Comparison of ENCODE assay signal across 8 cellular contexts in the genomic region with DNA sequence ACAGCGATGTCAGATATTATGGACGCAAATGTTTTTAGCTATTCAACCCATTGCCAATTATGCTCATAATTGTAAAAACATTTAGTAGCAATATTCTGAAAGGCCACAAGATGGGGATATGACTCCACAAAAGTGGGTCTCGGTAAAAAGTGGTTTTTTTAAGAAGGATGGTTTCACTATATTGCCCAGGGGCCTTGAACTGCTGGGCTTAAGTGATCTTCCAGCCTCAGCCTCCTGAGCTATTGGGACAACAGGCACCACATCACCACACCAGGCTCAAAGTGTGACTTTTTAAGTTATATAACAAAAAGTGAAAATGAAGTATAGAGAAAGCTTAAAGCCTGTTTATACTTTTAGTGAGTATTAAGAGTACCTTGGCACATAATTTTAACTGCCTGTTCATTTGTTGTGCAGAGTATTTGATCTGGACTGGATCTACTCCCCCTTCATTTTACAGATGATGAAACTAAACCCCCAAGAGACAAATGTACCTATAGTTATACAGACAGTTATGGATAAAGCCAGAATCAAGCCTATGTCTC. TPM values are rescaled to one million over a fixed set of nuclear protein-coding genes. Genes with fewer than 3 reads are reported as not detected.
A peak's percentile ranks its signal among the peaks of the same experiment; 100 is the strongest.
DNase-seq lines count a peak whose midpoint lies in the region; ATAC-seq, FAIRE-seq and TF ChIP-seq lines count a peak whose summit lies in the region.

No MANE protein-coding gene starts in this region.

- intact Hi-C loops in CD4-positive, alpha-beta T cell (cut with DNase I, micrococcal nuclease), result loop anchor here (1.0 to 5.0 kb wide), 6 partner anchors 9 to 682 kb away; partner anchors contain the start of gene GRAMD1C (in 1 of the 2)
- intact Hi-C loops in heart left ventricle (cut with DNase I), result loop anchor here in 8 of 10 donors (2.0 to 10.0 kb wide), 9 partner anchors 39 to 418 kb away; partner anchors contain the start of genes GRAMD1C (in 4 of the 8), CCDC191 (in 1 of the 8), QTRT2 (in 1 of the 8) and USF3 (in 1 of the 8)

- H3K4me3 ChIP-seq in heart left ventricle, result no peak overlapping the region

- no peak for TF ChIP-seq POLR2A in heart left ventricle (IDR thresholded peaks at IDR 0.05)

- FAIRE-seq in GM18507 (lab: Jason Lieb, UNC), result peak; percentile 88

- DNase-seq in CD4-positive, alpha-beta T cell, result peak in 2 of 10 experiments; percentile 5 to 18
- DNase-seq in GM18507 (ENCODE audit: extremely low spot score, insufficient read length, low read depth) (no peak), NCI-H460 (ENCODE audit: extremely low read depth, low read depth) (peak; percentile 43), heart left ventricle (no peak), retina (peak; percentile 56), activated gamma-delta T cell (lab: John Stamatoyannopoulos, UW) (no peak)
- no peak for DNase-seq in activated naive CD8-positive, alpha-beta T cell treated with anti-CD3 and anti-CD28 coated beads, Interleukin-2, amount 50 U/mL, for 24 hours

- H3K4me1 Mint-ChIP-seq in CD4-positive, alpha-beta T cell (ENCODE audit: low read depth), result peaks cover 83% of the 10 kb centered on the region
- H3K4me1 Mint-ChIP-seq in activated naive CD8-positive, alpha-beta T cell treated with anti-CD3 and anti-CD28 coated beads, Interleukin-2, amount 50 U/mL, for 24 hours, result peaks cover 60% of the 10 kb centered on the region

- CTCF ChIA-PET in CD4-positive, alpha-beta T cell (lab: Charles Lee), result interaction anchor here (0.6 to 4.3 kb wide), 21 partner anchors 9 to 683 kb away, joined by 3 to 82 read pairs (median 5); partner anchors contain the start of genes ATP6V1A, CCDC191, GRAMD1C and NAA50

- POLR2A ChIA-PET in CD4-positive, alpha-beta T cell (lab: Charles Lee), result interaction anchor here (1.0 to 3.4 kb wide), 4 partner anchors 9 to 319 kb away, joined by 3 to 47 read pairs (median 6); partner anchors contain the start of genes ATP6V1A, CCDC191, GRAMD1C and NAA50

- H3K36me3 Mint-ChIP-seq in CD4-positive, alpha-beta T cell (ENCODE audit: low read depth), result peaks cover 21% of the 10 kb centered on the region
- peaks cover 15% of the 10 kb centered on the region for H3K36me3 Mint-ChIP-seq in activated naive CD8-positive, alpha-beta T cell treated with anti-CD3 and anti-CD28 coated beads, Interleukin-2, amount 50 U/mL, for 24 hours (ENCODE audit: low read depth)

- H3K27me3 ChIP-seq in CD4-positive, alpha-beta T cell (ENCODE audit: control insufficient read depth, insufficient read depth, low read length), result no peaks in the 10 kb centered on the region
- H3K27me3 ChIP-seq in heart left ventricle, result no peaks in the 10 kb centered on the region

- H3K27me3 Mint-ChIP-seq in CD4-positive, alpha-beta T cell, result no peaks in the 10 kb centered on the region
- no peaks in the 10 kb centered on the region for H3K27me3 Mint-ChIP-seq in activated naive CD8-positive, alpha-beta T cell treated with anti-CD3 and anti-CD28 coated beads, Interleukin-2, amount 50 U/mL, for 24 hours

- peaks cover 0 to 39% (median 16%) of the 10 kb centered on the region in 12 donors for H3K4me1 ChIP-seq in heart left ventricle

- H3K9me3 ChIP-seq in CD4-positive, alpha-beta T cell (ENCODE audit: control insufficient read depth, low read length), result no peaks in the 10 kb centered on the region
- H3K9me3 ChIP-seq in heart left ventricle, result no peaks in the 10 kb centered on the region

- TF ChIP-seq CTCF in CD4-positive, alpha-beta T cell (IDR thresholded peaks at IDR 0.05), result peak; percentile 82
- TF ChIP-seq CTCF in heart left ventricle (IDR thresholded peaks at IDR 0.05), result peak; percentile 40 to 80 (median 68)

- H3K27ac Mint-ChIP-seq in CD4-positive, alpha-beta T cell, result peak overlapping the region; percentile 53
- H3K27ac Mint-ChIP-seq in activated naive CD8-positive, alpha-beta T cell treated with anti-CD3 and anti-CD28 coated beads, Interleukin-2, amount 50 U/mL, for 24 hours, result peak overlapping the region; percentile 77

- H3K9me3 Mint-ChIP-seq in CD4-positive, alpha-beta T cell, result no peaks in the 10 kb centered on the region
- no peaks in the 10 kb centered on the region for H3K9me3 Mint-ChIP-seq in activated naive CD8-positive, alpha-beta T cell treated with anti-CD3 and anti-CD28 coated beads, Interleukin-2, amount 50 U/mL, for 24 hours

- no peak overlapping the region for H3K27ac ChIP-seq in CD4-positive, alpha-beta T cell (ENCODE audit: low read depth, low read length)
- peak overlapping the region in 1 of 12 donors; percentile 15 for H3K27ac ChIP-seq in heart left ventricle

- H3K36me3 ChIP-seq in heart left ventricle, result no peaks in the 10 kb centered on the region

- no peak overlapping the region for H3K4me3 Mint-ChIP-seq in CD4-positive, alpha-beta T cell
- peak overlapping the region; percentile 22 for H3K4me3 Mint-ChIP-seq in activated naive CD8-positive, alpha-beta T cell treated with anti-CD3 and anti-CD28 coated beads, Interleukin-2, amount 50 U/mL, for 24 hours

- 16 to 28% (median 23%) methylated on average over 3 of the region's 3 CpGs for WGBS in heart left ventricle, 4 donors

- ATAC-seq in CD4-positive, alpha-beta T cell (ENCODE audit: poor library complexity), result peak; percentile 90
- ATAC-seq in HG03280 (IDR thresholded peaks at IDR 0.05; ENCODE audit: unreplicated experiment) (peak; percentile 61), heart left ventricle (peak; percentile 53 to 76 (median 63))
- peak; percentile 78 for ATAC-seq in activated naive CD8-positive, alpha-beta T cell treated with anti-CD3 and anti-CD28 coated beads, Interleukin-2, amount 50 U/mL, for 24 hours

RNA-seq across cellular contexts. Expression of gene NAA50, which starts 9.4 kb away (rescaled TPM):
- total RNA-seq in CD4-positive, alpha-beta T cell, result 10 to 100 TPM; 46.6 to 48.0 TPM
- total RNA-seq in NCI-H460 (2014; rRNA removed; shearing (Covaris generic)), result 167 and 183 TPM in 2 replicates
- polyA plus RNA-seq in NCI-H460 (2014; cell fraction: nucleus; rRNA removed), result 63.9 and 70.5 TPM in 2 replicates
- 100 to 1,000 TPM in 2 of 9 donors, 10 to 100 TPM in 7; 64.0 to 103 (median 77.6) TPM for total RNA-seq in heart left ventricle
- polyA plus RNA-seq in heart left ventricle, result 100 to 1,000 TPM in 1 of 2 donors, 10 to 100 TPM in 1; 15.0 to 147 TPM

RNA-seq across cellular contexts. Expression of gene ATP6V1A, which starts 10.2 kb away (rescaled TPM):
- total RNA-seq in CD4-positive, alpha-beta T cell, result 1 to 10 TPM; 8.7 to 9.4 TPM
- total RNA-seq in NCI-H460 (2014; rRNA removed; shearing (Covaris generic)), result 38.6 and 44.4 TPM in 2 replicates
- polyA plus RNA-seq in NCI-H460 (2014; cell fraction: nucleus; rRNA removed), result 21.4 and 36.2 TPM in 2 replicates
- 10 to 100 TPM; 16.0 to 66.8 (median 21.2) TPM for total RNA-seq in heart left ventricle
- polyA plus RNA-seq in heart left ventricle, result 10 to 100 TPM in 1 of 2 donors, 1 to 10 TPM in 1; 5.9 to 10.9 TPM

RNA-seq across cellular contexts. Expression of gene USF3, which starts 40.2 kb away (rescaled TPM):
- 10 to 100 TPM; 31.4 to 32.6 TPM for total RNA-seq in CD4-positive, alpha-beta T cell
- total RNA-seq in NCI-H460 (2014; rRNA removed; shearing (Covaris generic)), result 6.1 and 7.9 TPM in 2 replicates
- 1.2 and 3.5 TPM in 2 replicates for polyA plus RNA-seq in NCI-H460 (2014; cell fraction: nucleus; rRNA removed)
- total RNA-seq in heart left ventricle, result 10 to 100 TPM in 8 of 9 donors, 1 to 10 TPM in 1; 9.8 to 25.3 (median 17.3) TPM
- 1 to 10 TPM; 4.3 to 5.8 TPM for polyA plus RNA-seq in heart left ventricle

Comparison
In these comparisons a context has a peak if more than half of its experiments do, and no peak if none do; other contexts are left out.
1. DNase-seq: peak in NCI-H460 (single experiment) and retina (single experiment); none in GM18507 (single experiment), activated naive CD8-positive, alpha-beta T cell treated with anti-CD3 and anti-CD28 coated beads, Interleukin-2, amount 50 U/mL, for 24 hours (single experiment), heart left ventricle (0 of 5) and activated gamma-delta T cell (single experiment).
2. Peak in every context shown above with its lines, with median percentiles within 50 percentile points of each other: ATAC-seq.